In genomic region chr15:61092387-61093157, GRCh38 we compare ENCODE assay signal across 28 cellular contexts.
"Had no signal": no experiment of that assay in that cellular context is flagged by ENCODE, and none has a peak within 500 bp of the region (broad histone marks: within the 10 kb centered on the region; RNA-seq: fewer than 3 reads in every experiment).

No MANE protein-coding gene starts in this region.

- DNase-seq: activated CD4-positive, alpha-beta T cell treated with anti-CD3 and anti-CD28 coated beads, Interleukin-2, amount 10 ng/mL, durations not matched to agents 7 days and 5 days; activated CD8-positive, alpha-beta memory T cell treated with anti-CD3 and anti-CD28 coated beads, Interleukin-2, amount 10 ng/mL, durations not matched to agents 7 days and 5 days; activated CD8-positive, alpha-beta T cell treated with anti-CD3 and anti-CD28 coated beads for 36 hours; activated gamma-delta T cell; activated naive CD4-positive, alpha-beta T cell treated with anti-CD3 and anti-CD28 coated beads, Interleukin-2, amount 50 U/mL, for 16 hours; activated T-cell treated with anti-CD3 and anti-CD28 coated beads for 4 hours; aorta; effector CD8-positive, alpha-beta T cell; erythroblast; glutamatergic neuron; immature natural killer cell; kidney glomerular epithelial cell; left lung; naive thymus-derived CD4-positive, alpha-beta T cell; ovary; right cardiac atrium; stimulated activated CD4-positive, alpha-beta T cell treated with anti-CD3 and anti-CD28 coated beads, Interleukin-12 subunit alpha, Interleukin-12 subunit beta, amount 100 ng/mL, for 4 hours; substantia nigra; thyroid gland; upper lobe of right lung had no signal

- H3K27ac Mint-ChIP-seq: activated CD4-positive, alpha-beta T cell treated with anti-CD3 and anti-CD28 coated beads, Interleukin-2, amount 10 ng/mL, durations not matched to agents 7 days and 5 days; activated CD8-positive, alpha-beta memory T cell treated with anti-CD3 and anti-CD28 coated beads, Interleukin-2, amount 10 ng/mL, durations not matched to agents 7 days and 5 days; activated CD8-positive, alpha-beta T cell treated with anti-CD3 and anti-CD28 coated beads for 36 hours; activated T-helper 1 cell treated with anti-CD3 and anti-CD28 coated beads, Interleukin-12 subunit alpha, Interleukin-12 subunit beta, Interleukin-2, Interleukin-4 antibody, amounts not matched to agents 30 ng/mL and 10 ng/mL and 1 ng/mL, durations not matched to agents 14 hours and 24 hours and 36 hours; brain; dendritic cell treated with granulocyte-macrophage colony-stimulating factor and Interleukin-4, amounts not matched to agents 40 ng/mL and 50 ng/mL, for 4 days; immature natural killer cell; naive thymus-derived CD4-positive, alpha-beta T cell; stimulated activated naive CD8-positive, alpha-beta T cell treated with anti-CD3 and anti-CD28 coated beads, Interleukin-15, Interleukin-2, amounts not matched to agents 100 ng/mL and 50 ng/mL, for 24 hours had no signal

- H3K4me2 ChIP-seq: hepatocyte had no signal

- H3K79me2 ChIP-seq: hepatocyte had no signal

- H3K4me3 Mint-ChIP-seq: activated CD4-positive, alpha-beta T cell treated with anti-CD3 and anti-CD28 coated beads, Interleukin-2, amount 10 ng/mL, durations not matched to agents 7 days and 5 days; activated CD8-positive, alpha-beta memory T cell treated with anti-CD3 and anti-CD28 coated beads, Interleukin-2, amount 10 ng/mL, durations not matched to agents 7 days and 5 days; activated CD8-positive, alpha-beta T cell treated with anti-CD3 and anti-CD28 coated beads for 36 hours; activated T-helper 1 cell treated with anti-CD3 and anti-CD28 coated beads, Interleukin-12 subunit alpha, Interleukin-12 subunit beta, Interleukin-2, Interleukin-4 antibody, amounts not matched to agents 30 ng/mL and 10 ng/mL and 1 ng/mL, durations not matched to agents 14 hours and 24 hours and 36 hours; brain; dendritic cell treated with granulocyte-macrophage colony-stimulating factor and Interleukin-4, amounts not matched to agents 40 ng/mL and 50 ng/mL, for 4 days; immature natural killer cell; naive thymus-derived CD4-positive, alpha-beta T cell; stimulated activated naive CD8-positive, alpha-beta T cell treated with anti-CD3 and anti-CD28 coated beads, Interleukin-15, Interleukin-2, amounts not matched to agents 100 ng/mL and 50 ng/mL, for 24 hours had no signal

- H3K27ac ChIP-seq: hepatocyte, left lung, ovary, prostate gland, thyroid gland, upper lobe of right lung, VCaP had no signal

- H3K36me3 ChIP-seq: left lung, ovary, prostate gland, thyroid gland, upper lobe of right lung had no signal

- H3K9me3 Mint-ChIP-seq: activated CD4-positive, alpha-beta T cell treated with anti-CD3 and anti-CD28 coated beads, Interleukin-2, amount 10 ng/mL, durations not matched to agents 7 days and 5 days; activated CD8-positive, alpha-beta T cell treated with anti-CD3 and anti-CD28 coated beads for 36 hours; activated T-helper 1 cell treated with anti-CD3 and anti-CD28 coated beads, Interleukin-12 subunit alpha, Interleukin-12 subunit beta, Interleukin-2, Interleukin-4 antibody, amounts not matched to agents 30 ng/mL and 10 ng/mL and 1 ng/mL, durations not matched to agents 14 hours and 24 hours and 36 hours; brain; dendritic cell treated with granulocyte-macrophage colony-stimulating factor and Interleukin-4, amounts not matched to agents 40 ng/mL and 50 ng/mL, for 4 days; immature natural killer cell; stimulated activated naive CD8-positive, alpha-beta T cell treated with anti-CD3 and anti-CD28 coated beads, Interleukin-15, Interleukin-2, amounts not matched to agents 100 ng/mL and 50 ng/mL, for 24 hours had no signal

- H3K36me3 Mint-ChIP-seq: activated CD8-positive, alpha-beta memory T cell treated with anti-CD3 and anti-CD28 coated beads, Interleukin-2, amount 10 ng/mL, durations not matched to agents 7 days and 5 days; immature natural killer cell; naive thymus-derived CD4-positive, alpha-beta T cell had no signal

- H2AFZ ChIP-seq: hepatocyte had no signal

- H3K27me3 Mint-ChIP-seq: dendritic cell treated with granulocyte-macrophage colony-stimulating factor and Interleukin-4, amounts not matched to agents 40 ng/mL and 50 ng/mL, for 4 days had no signal

- H3K9me3 ChIP-seq: left lung, ovary, prostate gland, thyroid gland, upper lobe of right lung had no signal

- H3K4me1 Mint-ChIP-seq: activated CD4-positive, alpha-beta T cell treated with anti-CD3 and anti-CD28 coated beads, Interleukin-2, amount 10 ng/mL, durations not matched to agents 7 days and 5 days; activated CD8-positive, alpha-beta memory T cell treated with anti-CD3 and anti-CD28 coated beads, Interleukin-2, amount 10 ng/mL, durations not matched to agents 7 days and 5 days; immature natural killer cell; naive thymus-derived CD4-positive, alpha-beta T cell had no signal

- H3K27me3 ChIP-seq: hepatocyte, left lung, ovary, thyroid gland, upper lobe of right lung had no signal

- H3K4me1 ChIP-seq: left lung, prostate gland, upper lobe of right lung had no signal

- H3K4me3 ChIP-seq: hepatocyte, left lung, lung, ovary, prostate gland, thyroid gland, upper lobe of right lung had no signal
